ENCODE assay signal across 8 cellular contexts in the genomic region with DNA sequence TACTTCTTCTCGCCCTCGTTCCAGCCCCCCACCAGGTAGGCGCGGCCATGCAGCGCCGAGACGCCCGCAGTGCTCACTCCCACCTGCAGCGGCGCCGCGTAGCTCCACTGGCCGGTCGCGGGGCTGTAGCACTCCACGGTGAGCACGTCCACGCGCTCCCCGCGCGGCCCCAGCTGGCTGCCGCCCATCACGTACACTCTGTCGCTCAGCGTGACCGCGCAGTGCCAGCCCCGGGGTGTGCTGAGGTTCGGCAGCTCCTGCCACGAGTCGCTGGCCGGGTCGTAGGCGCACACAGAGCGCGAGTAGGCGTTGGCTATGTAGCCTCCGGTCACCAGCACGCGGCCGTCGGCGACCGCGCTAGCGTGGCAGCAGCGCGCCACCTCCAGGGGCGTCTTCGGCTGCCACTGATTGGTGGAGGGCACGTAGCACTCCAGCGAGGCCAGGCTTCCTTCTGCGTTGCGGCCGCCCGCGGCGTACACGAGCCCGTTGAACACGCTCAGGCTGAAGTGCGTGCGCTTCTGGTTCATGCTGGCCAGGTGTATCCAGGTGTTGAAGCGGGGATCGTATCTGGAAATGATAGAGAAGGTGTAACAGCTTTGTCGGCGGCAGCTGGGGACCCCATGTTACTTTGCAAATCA. TPM values are rescaled to one million over a fixed set of nuclear protein-coding genes. Genes with fewer than 3 reads are reported as not detected.
DNase-seq lines count a peak whose midpoint lies in the region; ATAC-seq and FAIRE-seq lines count a peak whose summit lies in the region.

No MANE protein-coding gene starts in this region.

- H3K4me3 ChIP-seq in HUES64 (ENCODE audit: low read length) (peak overlapping the region; percentile 65), neuron (ENCODE audit: low read length) (peak overlapping the region; percentile 41), stomach smooth muscle (ENCODE audit: low read length in 2 of 2) (peak overlapping the region; percentile 78 to 91)

- peak; percentile 74 for ATAC-seq in GM21529 (IDR thresholded peaks at IDR 0.05; ENCODE audit: unreplicated experiment)

- H3K36me3 ChIP-seq in HUES64 (ENCODE audit: insufficient read depth, low read length) (no peaks in the 10 kb centered on the region), neuron (ENCODE audit: insufficient read depth, low read length) (no peaks in the 10 kb centered on the region), stomach smooth muscle (ENCODE audit: control insufficient read depth in 2 of 2, insufficient read depth in 2 of 2, low read length in 2 of 2) (no peaks in the 10 kb centered on the region)

- FAIRE-seq in RCC 7860 (lab: Jason Lieb, UNC) (no peak), frontal cortex (lab: Jason Lieb, UNC) (no peak)

- H3K4me1 ChIP-seq in HUES64 (ENCODE audit: insufficient read depth, low read length) (no peaks in the 10 kb centered on the region), neuron (ENCODE audit: insufficient read depth, low read length) (peaks cover 6% of the 10 kb centered on the region), stomach smooth muscle (ENCODE audit: control insufficient read depth, insufficient read depth, low read length) (peaks cover 11% of the 10 kb centered on the region)

- 3% methylated on average over 68 of the region's 68 CpGs for WGBS in HUES64

- H3K27ac ChIP-seq in HUES64 (ENCODE audit: low read depth, low read length), result no peak overlapping the region
- H3K27ac ChIP-seq in stomach smooth muscle (ENCODE audit: low read length), result no peak overlapping the region

- DNase-seq in DMS 273 treated with DMSO at 0.1 percent for 48 hours (lab: John Stamatoyannopoulos, UW) (peak; percentile 45), RCC 7860 (ENCODE audit: low spot score) (peak; percentile 60), frontal cortex (ENCODE audit: low spot score in 2 of 2) (peak; percentile 46 to 55)
- peak; percentile 75 for DNase-seq in activated effector memory CD4-positive, alpha-beta T cell treated with Interleukin-2 at 50 U/mL for 16 hours

- peak overlapping the region; percentile 35 for H2AFZ ChIP-seq in neuron (ENCODE audit: low read depth, low read length)

- H3K27me3 ChIP-seq in HUES64 (ENCODE audit: insufficient read depth, low read length) (peaks cover 31% of the 10 kb centered on the region), neuron (ENCODE audit: insufficient read depth, low read length) (peaks cover 18% of the 10 kb centered on the region), stomach smooth muscle (ENCODE audit: control insufficient read depth in 1 of 2, insufficient read depth in 2 of 2, low read length in 2 of 2) (no peaks in the 10 kb centered on the region)

- H3K9ac ChIP-seq in HUES64 (ENCODE audit: low read depth, low read length) (peak overlapping the region; percentile 64), stomach smooth muscle (ENCODE audit: low read length in 2 of 2) (peak overlapping the region in 1 of 2 donors; percentile 63)

- no peaks in the 10 kb centered on the region for H3K9me3 ChIP-seq in HUES64 (ENCODE audit: insufficient read depth, low read depth, low read length)
- H3K9me3 ChIP-seq in neuron (ENCODE audit: low read length), result no peaks in the 10 kb centered on the region
- H3K9me3 ChIP-seq in stomach smooth muscle (ENCODE audit: control insufficient read depth in 2 of 2, low read length in 2 of 2), result no peaks in the 10 kb centered on the region

RNA-seq across cellular contexts. Expression of a gene that starts 13.7 kb away (rescaled TPM):
- 0.05 TPM for polyA plus RNA-seq in HUES64 (2013, experiment 1 of 2)
- polyA plus RNA-seq in HUES64 (2013, experiment 2 of 2), result 0.13 TPM
- total RNA-seq in frontal cortex, result under 0.01 TPM
